Comparison of ENCODE assay signal across 12 cellular contexts in genomic region chr4:87042986-87043820, GRCh38.
DNase-seq lines count a peak whose midpoint lies in the region; ATAC-seq and TF ChIP-seq lines count a peak whose summit lies in the region.
"Had no signal": no experiment of that assay in that cellular context is flagged by ENCODE, and none has a peak within 500 bp of the region (broad histone marks: within the 10 kb centered on the region; RNA-seq: fewer than 3 reads in every experiment).

No MANE protein-coding gene starts in this region.

- H3K4me3 Mint-ChIP-seq in activated CD4-positive, alpha-beta T cell treated with anti-CD3 and anti-CD28 coated beads for 36 hours, result no peak overlapping the region
- H3K4me3 Mint-ChIP-seq: dendritic cell treated with granulocyte-macrophage colony-stimulating factor and Interleukin-4, amounts not matched to agents 40 ng/mL and 50 ng/mL, for 4 days had no signal

- H3K4me1 Mint-ChIP-seq in activated CD4-positive, alpha-beta T cell treated with anti-CD3 and anti-CD28 coated beads for 36 hours, result peaks cover 39% of the 10 kb centered on the region

- CTCF ChIA-PET in activated CD4-positive, alpha-beta T cell treated with anti-CD3 and anti-CD28 coated beads for 36 hours (lab: Charles Lee), result interaction anchor here (1.5 kb wide), 1 partner anchor 10 kb away, joined by 3 read pairs; no protein-coding TSS in a partner anchor

- H3K36me3 ChIP-seq in right atrium auricular region, result peaks cover 10% of the 10 kb centered on the region
- H3K36me3 ChIP-seq in vagina, result peaks cover 0 to 13% of the 10 kb centered on the region in 2 donors

- DNase-seq in right atrium auricular region (ENCODE audit: low spot score) (no peak), cardiac septum (ENCODE audit: low spot score) (no peak), vagina (ENCODE audit: extremely low spot score in 2 of 2) (no peak)
- DNase-seq in activated CD4-positive, alpha-beta T cell treated with anti-CD3 and anti-CD28 coated beads for 36 hours, result no peak
- DNase-seq in activated naive CD4-positive, alpha-beta T cell (lab: John Stamatoyannopoulos, UW), result no peak
- DNase-seq: activated T-cell treated with anti-CD3 and anti-CD28 coated beads, Interleukin-2, amount 50 U/mL, for 48 hours; NCI-H524 treated with DMSO at 0.1 percent for 48 hours; right lobe of liver had no signal

- H3K27me3 ChIP-seq in right atrium auricular region, result no peaks in the 10 kb centered on the region
- H3K27me3 ChIP-seq in layer of hippocampus (ENCODE audit: control insufficient read depth, insufficient read depth, low read length), result no peaks in the 10 kb centered on the region
- no peaks in the 10 kb centered on the region for H3K27me3 ChIP-seq in vagina
- H3K27me3 ChIP-seq: right lobe of liver had no signal

- H3K9me3 Mint-ChIP-seq in activated CD4-positive, alpha-beta T cell treated with anti-CD3 and anti-CD28 coated beads for 36 hours (ENCODE audit: low read depth), result no peaks in the 10 kb centered on the region
- H3K9me3 Mint-ChIP-seq: dendritic cell treated with granulocyte-macrophage colony-stimulating factor and Interleukin-4, amounts not matched to agents 40 ng/mL and 50 ng/mL, for 4 days had no signal

- H3K4me3 ChIP-seq in right atrium auricular region (no peak overlapping the region), vagina (no peak overlapping the region)
- H3K4me3 ChIP-seq: right lobe of liver had no signal

- peaks cover 0 to 91% of the 10 kb centered on the region in 2 donors for H3K4me1 ChIP-seq in right atrium auricular region
- peaks cover 87% of the 10 kb centered on the region for H3K4me1 ChIP-seq in vagina

- no peaks in the 10 kb centered on the region for H3K9me3 ChIP-seq in right atrium auricular region
- H3K9me3 ChIP-seq in vagina, result no peaks in the 10 kb centered on the region

- peak overlapping the region; percentile 24 to 91 for H3K27ac ChIP-seq in right atrium auricular region
- peak overlapping the region; percentile 21 for H3K27ac ChIP-seq in layer of hippocampus (ENCODE audit: low read depth, low read length)
- H3K27ac ChIP-seq in vagina, result peak overlapping the region; percentile 84
- H3K27ac ChIP-seq: right lobe of liver had no signal

- TF ChIP-seq CTCF in right atrium auricular region (IDR thresholded peaks at IDR 0.05) (no peak), vagina (IDR thresholded peaks at IDR 0.05) (no peak)

- TF ChIP-seq POLR2A in vagina (IDR thresholded peaks at IDR 0.05), result no peak

- intact Hi-C loops in cardiac septum (cut with DNase I), result loop anchor here (5.0 kb wide), 1 partner anchor 36 kb away; no protein-coding TSS in a partner anchor
- intact Hi-C loops in vagina (cut with DNase I), result loop anchor here (5.0 kb wide), 1 partner anchor 36 kb away; no protein-coding TSS in a partner anchor
- intact Hi-C loops in activated CD4-positive, alpha-beta T cell treated with anti-CD3 and anti-CD28 coated beads for 36 hours (cut with DNase I, micrococcal nuclease), result no loop called here

- ATAC-seq in HG03558 (IDR thresholded peaks at IDR 0.05; ENCODE audit: extremely low read depth, unreplicated experiment) (peak; percentile 29), HG02870 (IDR thresholded peaks at IDR 0.05; ENCODE audit: unreplicated experiment) (no peak)
- no peak for ATAC-seq in activated CD4-positive, alpha-beta T cell treated with anti-CD3 and anti-CD28 coated beads for 36 hours

- POLR2A ChIA-PET in activated CD4-positive, alpha-beta T cell treated with anti-CD3 and anti-CD28 coated beads for 36 hours (lab: Charles Lee), result interaction anchor here (0.7 kb wide), 1 partner anchor 8 kb away, joined by 4 read pairs; no protein-coding TSS in a partner anchor

- no peaks in the 10 kb centered on the region for H3K27me3 Mint-ChIP-seq in activated CD4-positive, alpha-beta T cell treated with anti-CD3 and anti-CD28 coated beads for 36 hours
- H3K27me3 Mint-ChIP-seq: dendritic cell treated with granulocyte-macrophage colony-stimulating factor and Interleukin-4, amounts not matched to agents 40 ng/mL and 50 ng/mL, for 4 days had no signal

- H3K27ac Mint-ChIP-seq in activated CD4-positive, alpha-beta T cell treated with anti-CD3 and anti-CD28 coated beads for 36 hours, result no peak overlapping the region
- H3K27ac Mint-ChIP-seq: dendritic cell treated with granulocyte-macrophage colony-stimulating factor and Interleukin-4, amounts not matched to agents 40 ng/mL and 50 ng/mL, for 4 days had no signal

- H3K36me3 Mint-ChIP-seq in activated CD4-positive, alpha-beta T cell treated with anti-CD3 and anti-CD28 coated beads for 36 hours (ENCODE audit: low read depth), result peaks cover 19% of the 10 kb centered on the region

Comparison
In these comparisons a context has a peak if more than half of its experiments do, and no peak if none do; other contexts are left out.
1. H3K27ac ChIP-seq: peak in every context shown above with its lines; median percentile 84 in vagina; 58 in right atrium auricular region; 21 in layer of hippocampus.
2. intact Hi-C loops: an anchor here in cardiac septum (5.0 kb wide) and vagina (5.0 kb wide); none called in activated CD4-positive, alpha-beta T cell treated with anti-CD3 and anti-CD28 coated beads for 36 hours.